ENCODE assay signal across 8 cellular contexts in genomic region chr2:187547353-187547979, GRCh38. TPM values are rescaled to one million over a fixed set of nuclear protein-coding genes. Genes with fewer than 3 reads are reported as not detected.
DNase-seq lines count a peak whose midpoint lies in the region; ATAC-seq and TF ChIP-seq lines count a peak whose summit lies in the region.

No MANE protein-coding gene starts in this region.

- H3K9me3 ChIP-seq in Caco-2: no peaks in the 10 kb centered on the region

- no peaks in the 10 kb centered on the region for H3K27me3 ChIP-seq in Caco-2 (replicated peaks; ENCODE audit: control insufficient read depth, insufficient read depth, low read length)

- no TSS peak for BruUV-seq in Caco-2 (replicated peaks; lab: Mats Ljungman, UMichigan)

- H3K4me1 ChIP-seq in Caco-2: peaks cover 25% of the 10 kb centered on the region; the same call in 1 of the 2 replicates

- intact Hi-C loops in Caco-2 (cut with micrococcal nuclease; ENCODE audit: unreplicated experiment): no loop called here

- H3K4me3 Mint-ChIP-seq in Caco-2 (ENCODE audit: unreplicated experiment): no peak overlapping the region
- H3K4me3 Mint-ChIP-seq in endothelial cell (ENCODE audit: unreplicated experiment): peak overlapping the region; percentile 81
- no peak overlapping the region for H3K4me3 Mint-ChIP-seq in nephron

- no peak for TF ChIP-seq CTCF in Caco-2 (IDR thresholded peaks at IDR 0.05; ENCODE audit: insufficient read depth in 1 of 2, low read depth in 1 of 2, low read length in 1 of 2, severe bottlenecking in 1 of 2, unreplicated experiment in 1 of 2)
- TF ChIP-seq CTCF in endothelial cell (IDR thresholded peaks at IDR 0.05; ENCODE audit: unreplicated experiment): no peak
- TF ChIP-seq CTCF in nephron (IDR thresholded peaks at IDR 0.05; ENCODE audit: unreplicated experiment in 3 of 3): no peak

- no peaks in the 10 kb centered on the region for H3K9me3 Mint-ChIP-seq in Caco-2 (ENCODE audit: unreplicated experiment)
- H3K9me3 Mint-ChIP-seq in endothelial cell (ENCODE audit: unreplicated experiment): no peaks in the 10 kb centered on the region
- no peaks in the 10 kb centered on the region for H3K9me3 Mint-ChIP-seq in nephron

- H3K4me3 ChIP-seq in Caco-2 (ENCODE audit: low read depth, low read length): no peak overlapping the region

- POLR2A ChIA-PET in Caco-2 (lab: Charles Lee): no interaction called here

- DNase-seq in Caco-2 (peak; percentile 32 to 50), NCI-H69 (lab: John Stamatoyannopoulos, UW) (peak; percentile 44), endothelial cell (ENCODE audit: low spot score) (no peak), nucleus accumbens (lab: John Stamatoyannopoulos, UW) (no peak), NCI-H128 (lab: John Stamatoyannopoulos, UW; ENCODE audit: unreplicated experiment) (no peak)
- DNase-seq in activated T-cell treated with anti-CD3 and anti-CD28 coated beads, Interleukin-2, amount 50 U/mL, for 1 hour: no peak

- H3K27me3 Mint-ChIP-seq in Caco-2 (ENCODE audit: insufficient read depth, unreplicated experiment) (no peaks in the 10 kb centered on the region), endothelial cell (ENCODE audit: unreplicated experiment) (peaks cover 3% of the 10 kb centered on the region), nephron (ENCODE audit: low read depth) (no peaks in the 10 kb centered on the region)

- H3K4me1 Mint-ChIP-seq in Caco-2 (ENCODE audit: low read depth, unreplicated experiment): peaks cover 11% of the 10 kb centered on the region
- H3K4me1 Mint-ChIP-seq in endothelial cell (ENCODE audit: unreplicated experiment): peaks cover 49% of the 10 kb centered on the region
- peaks cover 25% of the 10 kb centered on the region for H3K4me1 Mint-ChIP-seq in nephron

- no peak overlapping the region for H3K27ac Mint-ChIP-seq in Caco-2 (ENCODE audit: unreplicated experiment)
- H3K27ac Mint-ChIP-seq in endothelial cell (ENCODE audit: unreplicated experiment): no peak overlapping the region
- H3K27ac Mint-ChIP-seq in nephron: peak overlapping the region in 2 of 3 experiments; percentile 35 to 44

- H3K36me3 ChIP-seq in Caco-2 (ENCODE audit: control insufficient read depth, insufficient read depth, low read length): no peaks in the 10 kb centered on the region

- no peaks in the 10 kb centered on the region for H3K36me3 Mint-ChIP-seq in Caco-2 (ENCODE audit: insufficient read depth, unreplicated experiment)
- H3K36me3 Mint-ChIP-seq in endothelial cell (ENCODE audit: low read depth, unreplicated experiment): peaks cover 57% of the 10 kb centered on the region
- no peaks in the 10 kb centered on the region for H3K36me3 Mint-ChIP-seq in nephron (ENCODE audit: low read depth)

- CTCF ChIA-PET in Caco-2 (lab: Charles Lee): interaction anchor here (0.6 kb wide), 1 partner anchor 20 kb away, joined by 6 read pairs; no protein-coding TSS in a partner anchor

- no peak for ATAC-seq in HG03095 (IDR thresholded peaks at IDR 0.05; ENCODE audit: unreplicated experiment)

RNA-seq across cellular contexts. Expression of gene TFPI, which starts 6.8 kb away (rescaled TPM):
- total RNA-seq in Caco-2 (2022): 31.0 and 40.2 TPM in 2 replicates
- total RNA-seq in endothelial cell (ENCODE audit: unreplicated experiment): 735 TPM

Comparison
In these comparisons a context has a peak if more than half of its experiments do, and no peak if none do; other contexts are left out.
1. DNase-seq: peak in Caco-2 (2 of 2) and NCI-H69 (single experiment); none in endothelial cell (single experiment), nucleus accumbens (0 of 56), activated T-cell treated with anti-CD3 and anti-CD28 coated beads, Interleukin-2, amount 50 U/mL, for 1 hour (single experiment) and NCI-H128 (single experiment).
2. H3K27ac Mint-ChIP-seq: peak in nephron (2 of 3); none in Caco-2 (single experiment) and endothelial cell (single experiment).
3. RNA of gene TFPI, which starts 6.8 kb away (total RNA-seq): 735 TPM in endothelial cell (single experiment); 31.0 to 40.2 TPM in Caco-2; every median in the first group is over 10 times any median in the second.